ENCODE assay signal across 17 cellular contexts in genomic region chr7:80403686-80404241, GRCh38.
"Had no signal": no experiment of that assay in that cellular context is flagged by ENCODE, and none has a peak within 500 bp of the region (broad histone marks: within the 10 kb centered on the region; RNA-seq: fewer than 3 reads in every experiment).

No MANE protein-coding gene starts in this region.

- H3K36me3 ChIP-seq: ovary, upper lobe of right lung had no signal

- ATAC-seq: esophagus mucosa; natural killer cell; sciatic nerve; stimulated activated naive B cell treated with anti-CD40 and anti-IgM and Interleukin-4, amounts not matched to agents 10 μg/mL and 1 μg/mL and 100 μg/mL, for 72 hours; upper lobe of right lung had no signal

- H3K4me3 Mint-ChIP-seq: activated B cell treated with CpG ODN at 0.5 μM for 24 hours; activated CD4-positive, alpha-beta memory T cell treated with anti-CD3 and anti-CD28 coated beads for 36 hours; activated naive CD8-positive, alpha-beta T cell; activated T-helper 1 cell treated with anti-CD3 and anti-CD28 coated beads, Interleukin-12 subunit alpha, Interleukin-12 subunit beta, Interleukin-2, Interleukin-4 antibody, amounts not matched to agents 30 ng/mL and 10 ng/mL and 1 ng/mL, durations not matched to agents 14 hours and 24 hours and 36 hours; brain; natural killer cell; stimulated activated naive B cell treated with anti-CD40 and anti-IgM and Interleukin-4, amounts not matched to agents 10 μg/mL and 1 μg/mL and 100 μg/mL, for 72 hours had no signal

- H3K4me1 Mint-ChIP-seq: activated B cell treated with CpG ODN at 0.5 μM for 24 hours; brain; natural killer cell; stimulated activated naive B cell treated with anti-CD40 and anti-IgM and Interleukin-4, amounts not matched to agents 10 μg/mL and 1 μg/mL and 100 μg/mL, for 72 hours had no signal

- H3K4me3 ChIP-seq: ovary, upper lobe of right lung had no signal

- DNase-seq: activated B cell treated with CpG ODN at 0.5 μM for 24 hours; activated CD4-positive, alpha-beta memory T cell treated with anti-CD3 and anti-CD28 coated beads for 36 hours; activated CD4-positive, alpha-beta T cell treated with anti-CD3 and anti-CD28 coated beads for 4 hours; activated gamma-delta T cell treated with Interleukin-2 at 50 U/mL for 16 hours; activated T-cell treated with anti-CD3 and anti-CD28 coated beads for 4 hours; amygdala; caudate nucleus; mesenchymal stem cell; natural killer cell; ovary; stimulated activated naive B cell treated with anti-CD40 and anti-IgM and Interleukin-4, amounts not matched to agents 10 μg/mL and 1 μg/mL and 100 μg/mL, for 72 hours; upper lobe of right lung had no signal

- H3K9me3 Mint-ChIP-seq: activated T-helper 1 cell treated with anti-CD3 and anti-CD28 coated beads, Interleukin-12 subunit alpha, Interleukin-12 subunit beta, Interleukin-2, Interleukin-4 antibody, amounts not matched to agents 30 ng/mL and 10 ng/mL and 1 ng/mL, durations not matched to agents 14 hours and 24 hours and 36 hours had no signal

- H3K27me3 ChIP-seq: ovary, upper lobe of right lung had no signal

- H3K36me3 Mint-ChIP-seq: activated CD4-positive, alpha-beta memory T cell treated with anti-CD3 and anti-CD28 coated beads for 36 hours; activated naive CD8-positive, alpha-beta T cell; brain; natural killer cell; stimulated activated naive B cell treated with anti-CD40 and anti-IgM and Interleukin-4, amounts not matched to agents 10 μg/mL and 1 μg/mL and 100 μg/mL, for 72 hours had no signal

- H3K27ac Mint-ChIP-seq: activated B cell treated with CpG ODN at 0.5 μM for 24 hours; activated CD4-positive, alpha-beta memory T cell treated with anti-CD3 and anti-CD28 coated beads for 36 hours; activated naive CD8-positive, alpha-beta T cell; activated T-helper 1 cell treated with anti-CD3 and anti-CD28 coated beads, Interleukin-12 subunit alpha, Interleukin-12 subunit beta, Interleukin-2, Interleukin-4 antibody, amounts not matched to agents 30 ng/mL and 10 ng/mL and 1 ng/mL, durations not matched to agents 14 hours and 24 hours and 36 hours; brain; natural killer cell; stimulated activated naive B cell treated with anti-CD40 and anti-IgM and Interleukin-4, amounts not matched to agents 10 μg/mL and 1 μg/mL and 100 μg/mL, for 72 hours had no signal

- H3K9me3 ChIP-seq: ovary, upper lobe of right lung had no signal

- H3K4me1 ChIP-seq: upper lobe of right lung had no signal

- H3K27me3 Mint-ChIP-seq: activated B cell treated with CpG ODN at 0.5 μM for 24 hours; activated CD4-positive, alpha-beta memory T cell treated with anti-CD3 and anti-CD28 coated beads for 36 hours; stimulated activated naive B cell treated with anti-CD40 and anti-IgM and Interleukin-4, amounts not matched to agents 10 μg/mL and 1 μg/mL and 100 μg/mL, for 72 hours had no signal

- H3K27ac ChIP-seq: ovary, upper lobe of right lung had no signal
